8 cellular contexts compared by ENCODE assay signal in the genomic region with DNA sequence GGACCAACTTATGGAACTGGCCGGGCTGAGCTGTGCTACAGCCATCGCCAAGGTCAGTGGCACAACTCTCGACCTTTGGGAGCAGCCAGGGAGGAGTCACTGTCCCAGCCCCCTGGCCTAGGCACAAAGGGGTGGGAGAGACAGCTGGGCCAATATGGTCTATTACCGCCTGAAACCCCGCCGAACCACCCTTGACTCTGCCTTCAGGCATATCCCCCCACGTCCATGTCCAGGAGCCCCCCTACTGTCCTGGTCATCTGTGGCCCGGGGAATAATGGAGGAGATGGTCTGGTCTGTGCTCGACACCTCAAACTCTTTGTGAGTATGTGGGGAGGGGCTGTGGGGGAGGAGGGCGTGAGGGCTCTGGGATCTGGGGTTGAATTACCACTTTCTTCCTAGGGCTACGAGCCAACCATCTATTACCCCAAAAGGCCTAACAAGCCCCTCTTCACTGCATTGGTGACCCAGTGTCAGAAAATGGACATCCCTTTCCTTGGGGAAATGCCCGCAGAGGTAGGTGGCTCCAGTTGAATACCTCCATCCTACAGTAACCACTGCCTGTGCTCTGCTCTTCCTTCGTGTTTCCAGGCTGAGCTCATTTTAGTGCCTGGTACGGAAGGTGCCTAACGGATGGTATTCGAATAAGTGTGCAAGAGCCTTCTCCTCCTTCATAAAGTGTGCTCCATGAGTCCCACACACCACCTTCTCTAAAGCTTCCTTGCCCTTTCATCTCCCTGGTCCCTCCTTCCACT. TPM values are rescaled to one million over a fixed set of nuclear protein-coding genes. Genes with fewer than 3 reads are reported as not detected.
DNase-seq lines count a peak whose midpoint lies in the region; ATAC-seq and TF ChIP-seq lines count a peak whose summit lies in the region.

No MANE protein-coding gene starts in this region.

- intact Hi-C loops in esophagus squamous epithelium (cut with DNase I): no loop called here
- intact Hi-C loops in prostate gland (cut with DNase I): no loop called here

- peaks cover 5% of the 10 kb centered on the region for H3K4me1 ChIP-seq in RWPE2 (ENCODE audit: insufficient read depth, poor library complexity, severe bottlenecking)
- peaks cover 5 to 24% (median 15%) of the 10 kb centered on the region in 3 donors for H3K4me1 ChIP-seq in esophagus squamous epithelium
- peaks cover 2% of the 10 kb centered on the region for H3K4me1 ChIP-seq in prostate gland (replicated peaks)

- DNase-seq in GM12864 (ENCODE audit: low read depth) (no peak), RWPE2 (ENCODE audit: low spot score) (no peak), esophagus squamous epithelium (lab: John Stamatoyannopoulos, UW) (no peak), prostate gland (ENCODE audit: low spot score) (no peak), activated gamma-delta T cell (lab: John Stamatoyannopoulos, UW) (no peak), NCI-H82 treated with DMSO at 0.1 percent for 48 hours (lab: John Stamatoyannopoulos, UW; ENCODE audit: unreplicated experiment) (no peak)

- no peaks in the 10 kb centered on the region for H3K9me3 ChIP-seq in RWPE2 (ENCODE audit: severe bottlenecking)
- H3K9me3 ChIP-seq in esophagus squamous epithelium: no peaks in the 10 kb centered on the region
- no peaks in the 10 kb centered on the region for H3K9me3 ChIP-seq in prostate gland

- H3K27ac ChIP-seq in RWPE2 (ENCODE audit: poor library complexity, severe bottlenecking) (peak overlapping the region; percentile 37), esophagus squamous epithelium (peak overlapping the region; percentile 83 to 90 (median 88)), prostate gland (peak overlapping the region; percentile 79 to 86)

- WGBS in esophagus squamous epithelium, 2 donors: 38 to 72% methylated on average over 5 to 14 of the region's 16 CpGs
- 43% methylated on average over 16 of the region's 16 CpGs for WGBS in prostate gland

- H3K4me3 ChIP-seq in GM12864 (ENCODE audit: low read depth, low read length): peak overlapping the region; percentile 77
- peak overlapping the region; percentile 72 for H3K4me3 ChIP-seq in RWPE2 (ENCODE audit: severe bottlenecking)
- peak overlapping the region; percentile 63 to 95 (median 75) for H3K4me3 ChIP-seq in esophagus squamous epithelium
- peak overlapping the region; percentile 74 to 80 for H3K4me3 ChIP-seq in prostate gland

- TF ChIP-seq POLR2A in esophagus squamous epithelium (IDR thresholded peaks at IDR 0.05) (no peak), prostate gland (IDR thresholded peaks at IDR 0.05) (no peak)

- TF ChIP-seq CTCF in GM12864 (IDR thresholded peaks at IDR 0.05; ENCODE audit: low read depth, low read length, missing control alignments) (no peak), RWPE2 (IDR thresholded peaks at IDR 0.05; ENCODE audit: poor library complexity, severe bottlenecking) (no peak), esophagus squamous epithelium (IDR thresholded peaks at IDR 0.05) (no peak), prostate gland (IDR thresholded peaks at IDR 0.05) (no peak)

- ATAC-seq in RWPE2 (ENCODE audit: low read depth) (no peak; the same call in 2 of the 3 replicates), GM21529 (IDR thresholded peaks at IDR 0.05; ENCODE audit: unreplicated experiment) (no peak), GM18909 (IDR thresholded peaks at IDR 0.05; ENCODE audit: poor library complexity, unreplicated experiment) (no peak)

- H3K36me3 ChIP-seq in RWPE2 (ENCODE audit: low read depth) (peaks cover 48% of the 10 kb centered on the region), esophagus squamous epithelium (peaks cover 7 to 46% (median 9%) of the 10 kb centered on the region in 3 donors), prostate gland (no peaks in the 10 kb centered on the region)

- H3K27me3 ChIP-seq in RWPE2 (ENCODE audit: insufficient read depth, poor library complexity, severe bottlenecking): no peaks in the 10 kb centered on the region
- no peaks in the 10 kb centered on the region for H3K27me3 ChIP-seq in esophagus squamous epithelium
- H3K27me3 ChIP-seq in prostate gland (replicated peaks; ENCODE audit: insufficient read depth): no peaks in the 10 kb centered on the region

RNA-seq across cellular contexts. Expression of a gene that starts 0.8 kb away (rescaled TPM):
- 10 to 100 TPM; 36.5 to 64.4 (median 52.8) TPM for total RNA-seq in esophagus squamous epithelium
- total RNA-seq in prostate gland: 100 to 1,000 TPM; 118 to 188 TPM

RNA-seq across cellular contexts. Expression of a gene that starts 8.9 kb away (rescaled TPM):
- total RNA-seq in esophagus squamous epithelium: 10 to 100 TPM; 14.0 to 41.8 (median 25.0) TPM
- 10 to 100 TPM; 20.9 to 27.5 TPM for total RNA-seq in prostate gland

RNA-seq across cellular contexts. Expression of a gene that starts 12.8 kb away (rescaled TPM):
- total RNA-seq in esophagus squamous epithelium: not detected
- total RNA-seq in prostate gland: not detected

RNA-seq across cellular contexts. Expression of a gene that starts 20.0 kb away (rescaled TPM):
- total RNA-seq in esophagus squamous epithelium (10 to 100 TPM in 1 of 4 donors, 1 to 10 TPM in 3; 7.1 to 12.8 (median 8.6) TPM), prostate gland (1 to 10 TPM; 1.5 to 3.0 TPM)

RNA-seq across cellular contexts. Expression of a gene that starts 26.9 kb away (rescaled TPM):
- total RNA-seq in esophagus squamous epithelium (under 1 TPM in 1 of 4 donors, not detected in 3; 0.18 TPM), prostate gland (10 to 100 TPM in 1 of 2 donors, 1 to 10 TPM in 1; 6.1 to 10.2 TPM)

Comparison
In these comparisons a context has a peak if more than half of its experiments do, and no peak if none do; other contexts are left out.
1. H3K27ac ChIP-seq: peak in every context shown above with its lines; median percentile 88 in esophagus squamous epithelium; 82 in prostate gland; 37 in RWPE2.